ENCODE assay signal across 10 cellular contexts in genomic region chr17:76491271-76492184, GRCh38. TPM values are rescaled to one million over a fixed set of nuclear protein-coding genes. Genes with fewer than 3 reads are reported as not detected.
DNase-seq lines count a peak whose midpoint lies in the region; ATAC-seq and TF ChIP-seq lines count a peak whose summit lies in the region.
"Had no signal": no experiment of that assay in that cellular context is flagged by ENCODE, and none has a peak within 500 bp of the region (broad histone marks: within the 10 kb centered on the region; RNA-seq: fewer than 3 reads in every experiment).

No MANE protein-coding gene starts in this region.

- no peak for TF ChIP-seq EP300 in upper lobe of left lung (IDR thresholded peaks at IDR 0.05)

- no peak for TF ChIP-seq POLR2A in upper lobe of left lung (IDR thresholded peaks at IDR 0.05)

- CTCF ChIA-PET in activated naive CD4-positive, alpha-beta T cell treated with anti-CD3 and anti-CD28 coated beads, Interleukin-2, amount 10 ng/mL, durations not matched to agents 7 days and 5 days (lab: Charles Lee) = interaction anchor here (1.0 to 2.8 kb wide), 4 partner anchors 10 to 25 kb away, joined by 3 to 17 read pairs (median 4); partner anchors contain the start of genes AANAT and RHBDF2
- CTCF ChIA-PET in T-cell (lab: Charles Lee) = interaction anchor here in 1 of 2 donors (0.6 kb wide), 1 partner anchor 14 kb away, joined by 15 read pairs; no protein-coding TSS in a partner anchor

- POLR2A ChIA-PET in T-cell (lab: Charles Lee) = no interaction called here

- H3K27ac Mint-ChIP-seq in activated naive CD4-positive, alpha-beta T cell treated with anti-CD3 and anti-CD28 coated beads, Interleukin-2, amount 10 ng/mL, durations not matched to agents 7 days and 5 days = peak overlapping the region; percentile 90
- H3K27ac Mint-ChIP-seq in T-cell = peak overlapping the region; percentile 86 to 91

- ATAC-seq in T-cell (replicated peaks in 1 of 4) (peak in 3 of 4 experiments; percentile 35 to 53 (median 39)), left colon (peak; percentile 31), upper lobe of left lung (ENCODE audit: low FRiP score in 2 of 2) (peak; percentile 2 to 32), HG02798 (IDR thresholded peaks at IDR 0.05; ENCODE audit: poor library complexity, unreplicated experiment) (no peak)

- H3K36me3 Mint-ChIP-seq in activated naive CD4-positive, alpha-beta T cell treated with anti-CD3 and anti-CD28 coated beads, Interleukin-2, amount 10 ng/mL, durations not matched to agents 7 days and 5 days = peaks cover 3% of the 10 kb centered on the region
- no peaks in the 10 kb centered on the region for H3K36me3 Mint-ChIP-seq in T-cell

- no peak overlapping the region for H3K4me3 ChIP-seq in upper lobe of left lung

- 58 to 64% methylated on average over 4 to 17 of the region's 17 CpGs for WGBS in upper lobe of left lung, 2 donors

- no peaks in the 10 kb centered on the region for H3K27me3 Mint-ChIP-seq in activated naive CD4-positive, alpha-beta T cell treated with anti-CD3 and anti-CD28 coated beads, Interleukin-2, amount 10 ng/mL, durations not matched to agents 7 days and 5 days
- H3K27me3 Mint-ChIP-seq in T-cell = no peaks in the 10 kb centered on the region

- no peaks in the 10 kb centered on the region for H3K9me3 Mint-ChIP-seq in activated naive CD4-positive, alpha-beta T cell treated with anti-CD3 and anti-CD28 coated beads, Interleukin-2, amount 10 ng/mL, durations not matched to agents 7 days and 5 days
- no peaks in the 10 kb centered on the region for H3K9me3 Mint-ChIP-seq in T-cell

- no peaks in the 10 kb centered on the region for H3K9me3 ChIP-seq in upper lobe of left lung

- peak overlapping the region; percentile 89 to 95 (median 94) for H3K27ac ChIP-seq in upper lobe of left lung
- H3K27ac ChIP-seq: C4-2B had no signal

- peaks cover 46 to 64% (median 57%) of the 10 kb centered on the region in 4 donors for H3K4me1 ChIP-seq in upper lobe of left lung

- H3K4me3 Mint-ChIP-seq in activated naive CD4-positive, alpha-beta T cell treated with anti-CD3 and anti-CD28 coated beads, Interleukin-2, amount 10 ng/mL, durations not matched to agents 7 days and 5 days = peak overlapping the region; percentile 59
- peak overlapping the region in 2 of 3 donors; percentile 60 to 83 for H3K4me3 Mint-ChIP-seq in T-cell

- intact Hi-C loops in left colon (cut with DNase I, micrococcal nuclease) = no loop called here

- H3K4me1 Mint-ChIP-seq in activated naive CD4-positive, alpha-beta T cell treated with anti-CD3 and anti-CD28 coated beads, Interleukin-2, amount 10 ng/mL, durations not matched to agents 7 days and 5 days = peaks cover 71% of the 10 kb centered on the region
- peaks cover 28 to 60% (median 45%) of the 10 kb centered on the region in 3 donors for H3K4me1 Mint-ChIP-seq in T-cell

- H3K27me3 ChIP-seq in upper lobe of left lung = no peaks in the 10 kb centered on the region

- peaks cover 0 to 7% (median 2%) of the 10 kb centered on the region in 4 donors for H3K36me3 ChIP-seq in upper lobe of left lung

- DNase-seq in activated naive CD4-positive, alpha-beta T cell treated with anti-CD3 and anti-CD28 coated beads, Interleukin-2, amount 10 ng/mL, durations not matched to agents 7 days and 5 days = peak; percentile 34
- no peak for DNase-seq in activated naive CD4-positive, alpha-beta T cell treated with anti-CD3 and anti-CD28 coated beads, Interleukin-2, amount 50 U/mL, for 16 hours
- DNase-seq in T-cell = peak in 2 of 34 experiments; percentile 17 to 27
- DNase-seq in left colon = no peak
- DNase-seq in upper lobe of left lung = peak in 1 of 2 donors; percentile 41
- no peak for DNase-seq in GM03348 (ENCODE audit: low spot score)
- no peak for DNase-seq in NCI-H446 (lab: John Stamatoyannopoulos, UW)
- DNase-seq: NCI-H524 treated with DMSO at 0.1 percent for 48 hours had no signal

- TF ChIP-seq CTCF in upper lobe of left lung (IDR thresholded peaks at IDR 0.05) = no peak

RNA-seq across cellular contexts. Expression of gene RHBDF2, which starts 9.7 kb away (rescaled TPM):
- total RNA-seq in T-cell = 10 to 100 TPM; 35.2 to 99.0 (median 74.0) TPM
- total RNA-seq in left colon = 10 to 100 TPM; 11.6 to 12.8 TPM
- 100 to 1,000 TPM in 2 of 6 donors, 10 to 100 TPM in 4; 34.3 to 137 (median 47.6) TPM for total RNA-seq in upper lobe of left lung

RNA-seq across cellular contexts. Expression of gene AANAT, which starts 24.1 kb away (rescaled TPM):
- total RNA-seq in T-cell (not detected), left colon (not detected), upper lobe of left lung (not detected)

RNA-seq across cellular contexts. Expression of gene UBE2O, which starts 38.6 kb away (rescaled TPM):
- total RNA-seq in T-cell (10 to 100 TPM; 33.9 to 57.8 (median 47.5) TPM), left colon (10 to 100 TPM; 15.9 to 18.2 TPM), upper lobe of left lung (10 to 100 TPM; 20.5 to 55.5 (median 27.7) TPM)

RNA-seq across cellular contexts. Expression of gene CYGB, which starts 46.0 kb away (rescaled TPM):
- total RNA-seq in T-cell (under 1 TPM; 0.20 to 0.76 (median 0.65) TPM), left colon (10 to 100 TPM in 1 of 2 donors, 1 to 10 TPM in 1; 9.0 to 12.2 TPM), upper lobe of left lung (10 to 100 TPM in 5 of 6 donors, 1 to 10 TPM in 1; 6.4 to 33.9 (median 16.6) TPM)

RNA-seq across cellular contexts. Expression of gene PRCD, which starts 48.3 kb away (rescaled TPM):
- total RNA-seq in T-cell (1 to 10 TPM in 2 of 5 donors, under 1 TPM in 3; 0.66 to 1.3 (median 0.92) TPM), left colon (1 to 10 TPM in 1 of 2 donors, under 1 TPM in 1; 0.92 to 2.3 TPM), upper lobe of left lung (10 to 100 TPM in 1 of 6 donors, 1 to 10 TPM in 4, not detected in 1; 3.0 to 13.9 (median 7.2) TPM)
